ENCODE assay signal across 1 cellular context in genomic region chr12:6982532-6982931, GRCh38.
TF ChIP-seq lines count a peak whose summit lies in the region.

No MANE protein-coding gene starts in this region.

TF ChIP-seq in HepG2, 621 proteins besides CTCF, POLR2A, EP300 and RAD21:
- TF ChIP-seq GLI4 (CRISPR knock-in tag; IDR thresholded peaks at IDR 0.05; ENCODE audit: borderline replicate concordance) = no peak
